In the genomic region with DNA sequence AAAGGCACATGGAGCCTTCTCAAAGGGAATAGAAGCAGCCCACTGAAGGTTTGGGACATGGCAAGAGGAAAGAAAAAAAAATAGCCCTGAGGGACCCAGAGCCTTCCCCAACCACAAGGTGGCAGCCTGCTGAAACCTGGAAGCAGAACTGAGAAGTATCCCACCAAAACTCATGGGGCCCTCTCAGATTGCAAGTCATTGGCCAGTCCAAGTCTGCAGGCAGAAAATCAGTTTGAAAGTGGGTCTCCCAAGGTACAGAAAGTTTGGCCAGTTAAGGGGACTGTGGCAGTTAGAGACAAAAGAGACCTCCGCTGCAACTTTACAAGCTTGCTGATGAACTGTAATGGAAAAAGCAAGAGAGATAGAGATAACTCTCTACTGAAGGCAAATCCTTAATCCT, we compare ENCODE assay signal across 8 cellular contexts.
DNase-seq lines count a peak whose midpoint lies in the region; ATAC-seq and TF ChIP-seq lines count a peak whose summit lies in the region.

No MANE protein-coding gene starts in this region.

- peak; percentile 76 for TF ChIP-seq CTCF in AG09309 (IDR thresholded peaks at IDR 0.05; ENCODE audit: control insufficient read depth, insufficient read depth, low read depth, low read length, missing control alignments)
- TF ChIP-seq CTCF in PC-9 (conservative IDR thresholded peaks at IDR 0.05): peak; percentile 63

- H3K4me1 Mint-ChIP-seq in activated T-helper 1 cell treated with anti-CD3 and anti-CD28 coated beads, Interleukin-12 subunit alpha, Interleukin-12 subunit beta, Interleukin-2, Interleukin-4 antibody, amounts not matched to agents 30 ng/mL and 10 ng/mL and 1 ng/mL, durations not matched to agents 14 hours and 24 hours and 36 hours (ENCODE audit: low read depth): peaks cover 36% of the 10 kb centered on the region

- H4K20me1 ChIP-seq in PC-9 (ENCODE audit: insufficient read depth): no peaks in the 10 kb centered on the region

- no peak overlapping the region for H3K4me2 ChIP-seq in PC-9

- DNase-seq in AG09309 (ENCODE audit: low read depth) (peak; percentile 23), PC-9 (peak in 1 of 2 experiments; percentile 28), left ventricle myocardium superior (no peak), hippocampal formation (lab: John Stamatoyannopoulos, UW) (no peak)
- peak; percentile 25 for DNase-seq in activated T-helper 1 cell treated with anti-CD3 and anti-CD28 coated beads, Interleukin-12 subunit alpha, Interleukin-12 subunit beta, Interleukin-2, Interleukin-4 antibody, amounts not matched to agents 30 ng/mL and 10 ng/mL and 1 ng/mL, durations not matched to agents 14 hours and 24 hours and 36 hours (ENCODE audit: low spot score)
- peak; percentile 51 for DNase-seq in stimulated activated CD4-positive, alpha-beta T cell treated with anti-CD3 and anti-CD28 coated beads, Interleukin-4, amount 100 ng/mL, for 24 hours

- no peaks in the 10 kb centered on the region for H3F3A ChIP-seq in PC-9 (ENCODE audit: insufficient read depth, low read depth)

- H3K27ac ChIP-seq in PC-9: no peak overlapping the region

- no peak overlapping the region for H2AFZ ChIP-seq in PC-9

- H3K79me2 ChIP-seq in PC-9 (ENCODE audit: low read depth): no peaks in the 10 kb centered on the region

- H3K27me3 ChIP-seq in PC-9 (ENCODE audit: insufficient read depth, low read depth): no peaks in the 10 kb centered on the region

- no peaks in the 10 kb centered on the region for H3K36me3 Mint-ChIP-seq in activated T-helper 1 cell treated with anti-CD3 and anti-CD28 coated beads, Interleukin-12 subunit alpha, Interleukin-12 subunit beta, Interleukin-2, Interleukin-4 antibody, amounts not matched to agents 30 ng/mL and 10 ng/mL and 1 ng/mL, durations not matched to agents 14 hours and 24 hours and 36 hours (ENCODE audit: low read depth)

- POLR2A ChIA-PET in PC-9 (lab: Charles Lee; ENCODE audit: unreplicated experiment): no interaction called here

- H3K4me3 Mint-ChIP-seq in activated T-helper 1 cell treated with anti-CD3 and anti-CD28 coated beads, Interleukin-12 subunit alpha, Interleukin-12 subunit beta, Interleukin-2, Interleukin-4 antibody, amounts not matched to agents 30 ng/mL and 10 ng/mL and 1 ng/mL, durations not matched to agents 14 hours and 24 hours and 36 hours: no peak overlapping the region

- no peak overlapping the region for H3K27ac Mint-ChIP-seq in activated T-helper 1 cell treated with anti-CD3 and anti-CD28 coated beads, Interleukin-12 subunit alpha, Interleukin-12 subunit beta, Interleukin-2, Interleukin-4 antibody, amounts not matched to agents 30 ng/mL and 10 ng/mL and 1 ng/mL, durations not matched to agents 14 hours and 24 hours and 36 hours

- BruUV-seq in PC-9 (replicated peaks; lab: Mats Ljungman, UMichigan): no TSS peak

- CTCF ChIA-PET in PC-9 (lab: Charles Lee): no interaction called here

- no peaks in the 10 kb centered on the region for H3K9me2 ChIP-seq in PC-9 (ENCODE audit: insufficient read depth)

- no peaks in the 10 kb centered on the region for H3K27me3 Mint-ChIP-seq in activated T-helper 1 cell treated with anti-CD3 and anti-CD28 coated beads, Interleukin-12 subunit alpha, Interleukin-12 subunit beta, Interleukin-2, Interleukin-4 antibody, amounts not matched to agents 30 ng/mL and 10 ng/mL and 1 ng/mL, durations not matched to agents 14 hours and 24 hours and 36 hours (ENCODE audit: insufficient read depth)

- no peaks in the 10 kb centered on the region for H3K9me3 Mint-ChIP-seq in activated T-helper 1 cell treated with anti-CD3 and anti-CD28 coated beads, Interleukin-12 subunit alpha, Interleukin-12 subunit beta, Interleukin-2, Interleukin-4 antibody, amounts not matched to agents 30 ng/mL and 10 ng/mL and 1 ng/mL, durations not matched to agents 14 hours and 24 hours and 36 hours

- intact Hi-C loops in PC-9 (cut with micrococcal nuclease; ENCODE audit: unreplicated experiment) (no loop called here), left ventricle myocardium superior (cut with micrococcal nuclease) (no loop called here)
- intact Hi-C loops in activated T-helper 1 cell treated with anti-CD3 and anti-CD28 coated beads, Interleukin-12 subunit alpha, Interleukin-12 subunit beta, Interleukin-2, Interleukin-4 antibody, amounts not matched to agents 30 ng/mL and 10 ng/mL and 1 ng/mL, durations not matched to agents 14 hours and 24 hours and 36 hours (cut with micrococcal nuclease): loop anchor here (1.0 to 10.0 kb wide), 5 partner anchors 156 to 298 kb away; a partner anchor contains a TSS

- H3K4me1 ChIP-seq in PC-9 (replicated peaks; ENCODE audit: insufficient read depth): no peaks in the 10 kb centered on the region

- ATAC-seq in GM18867 (IDR thresholded peaks at IDR 0.05; ENCODE audit: unreplicated experiment): peak; percentile 92
- ATAC-seq in HG03095 (IDR thresholded peaks at IDR 0.05; ENCODE audit: unreplicated experiment): peak; percentile 89
- peak; percentile 34 for ATAC-seq in left ventricle myocardium superior

- no peaks in the 10 kb centered on the region for H3K36me3 ChIP-seq in PC-9 (ENCODE audit: low read depth)

- H3K9me3 ChIP-seq in PC-9 (ENCODE audit: insufficient read depth, low read depth): no peaks in the 10 kb centered on the region

- no peak overlapping the region for H3K4me3 ChIP-seq in AG09309 (ENCODE audit: control insufficient read depth, low read depth, low read length)
- H3K4me3 ChIP-seq in PC-9: no peak overlapping the region

Comparison
In these comparisons a context has a peak if more than half of its experiments do, and no peak if none do; other contexts are left out.
1. DNase-seq: peak in AG09309 (single experiment), activated T-helper 1 cell treated with anti-CD3 and anti-CD28 coated beads, Interleukin-12 subunit alpha, Interleukin-12 subunit beta, Interleukin-2, Interleukin-4 antibody, amounts not matched to agents 30 ng/mL and 10 ng/mL and 1 ng/mL, durations not matched to agents 14 hours and 24 hours and 36 hours (single experiment) and stimulated activated CD4-positive, alpha-beta T cell treated with anti-CD3 and anti-CD28 coated beads, Interleukin-4, amount 100 ng/mL, for 24 hours (single experiment); none in left ventricle myocardium superior (single experiment) and hippocampal formation (0 of 2).
2. ATAC-seq: peak in every context shown above with its lines; median percentile 92 in GM18867; 89 in HG03095; 34 in left ventricle myocardium superior.